In genomic region chr11:66126064-66126463, GRCh38 we compare ENCODE assay signal across 8 cellular contexts. TPM values are rescaled to one million over a fixed set of nuclear protein-coding genes. Genes with fewer than 3 reads are reported as not detected.
DNase-seq lines count a peak whose midpoint lies in the region; ATAC-seq and TF ChIP-seq lines count a peak whose summit lies in the region.

No MANE protein-coding gene starts in this region.

- ATAC-seq in GM21515 (IDR thresholded peaks at IDR 0.05; ENCODE audit: unreplicated experiment): peak; percentile 37
- ATAC-seq in activated T-cell treated with anti-CD3 and anti-CD28 coated beads, Interleukin-2, amount 50 U/mL, for 4 hours: peak; percentile 51 to 66
- peak; percentile 42 to 72 for ATAC-seq in lower lobe of right lung
- ATAC-seq in HG02938 (IDR thresholded peaks at IDR 0.05; ENCODE audit: unreplicated experiment): no peak
- ATAC-seq in GM18520 (IDR thresholded peaks at IDR 0.05; ENCODE audit: unreplicated experiment): no peak

- H3K9me3 ChIP-seq in lower lobe of right lung: no peaks in the 10 kb centered on the region

- H3K27ac ChIP-seq in ACC112 (ENCODE audit: low read depth, low read length): peak overlapping the region; percentile 75; the same call in 1 of the 2 replicates
- peak overlapping the region; percentile 63 for H3K27ac ChIP-seq in lower lobe of right lung

- intact Hi-C loops in lower lobe of right lung (cut with DNase I): no loop called here

- no peak overlapping the region for H2AFZ ChIP-seq in ACC112 (ENCODE audit: low read length, unreplicated experiment)

- no peaks in the 10 kb centered on the region for H3K27me3 Mint-ChIP-seq in activated T-cell treated with anti-CD3 and anti-CD28 coated beads, Interleukin-2, amount 50 U/mL, for 4 hours (ENCODE audit: low read depth)

- no peak for DNase-seq in activated T-cell treated with anti-CD3 and anti-CD28 coated beads, Interleukin-2, amount 50 U/mL, for 4 hours
- no peak for DNase-seq in lower lobe of right lung
- DNase-seq in cerebellar cortex (ENCODE audit: low spot score): no peak
- no peak for DNase-seq in superior temporal gyrus (ENCODE audit: extremely low spot score)

- H3K9me3 Mint-ChIP-seq in activated T-cell treated with anti-CD3 and anti-CD28 coated beads, Interleukin-2, amount 50 U/mL, for 4 hours: no peaks in the 10 kb centered on the region

- H3K4me3 ChIP-seq in ACC112 (ENCODE audit: low read depth, low read length): no peak overlapping the region; the same call in 1 of the 2 replicates
- H3K4me3 ChIP-seq in lower lobe of right lung: no peak overlapping the region

- no peaks in the 10 kb centered on the region for H3K27me3 ChIP-seq in ACC112 (ENCODE audit: insufficient read depth, low read length)
- H3K27me3 ChIP-seq in lower lobe of right lung (ENCODE audit: low read depth): no peaks in the 10 kb centered on the region

- H3K36me3 Mint-ChIP-seq in activated T-cell treated with anti-CD3 and anti-CD28 coated beads, Interleukin-2, amount 50 U/mL, for 4 hours (ENCODE audit: insufficient read depth): peaks cover 2% of the 10 kb centered on the region

- H3K79me2 ChIP-seq in ACC112 (ENCODE audit: control insufficient read depth, insufficient read depth, low read length, unreplicated experiment): peaks cover 65% of the 10 kb centered on the region

- peaks cover 36% of the 10 kb centered on the region for H3K4me1 ChIP-seq in ACC112 (ENCODE audit: control insufficient read depth, insufficient read depth, low read length, unreplicated experiment)
- peaks cover 25% of the 10 kb centered on the region for H3K4me1 ChIP-seq in lower lobe of right lung

- H3K36me3 ChIP-seq in ACC112 (ENCODE audit: insufficient read depth, low read length) (no peaks in the 10 kb centered on the region), lower lobe of right lung (no peaks in the 10 kb centered on the region)

- peak overlapping the region; percentile 63 for H3K4me3 Mint-ChIP-seq in activated T-cell treated with anti-CD3 and anti-CD28 coated beads, Interleukin-2, amount 50 U/mL, for 4 hours

- TF ChIP-seq CTCF in lower lobe of right lung (IDR thresholded peaks at IDR 0.05): no peak

- H3K4me1 Mint-ChIP-seq in activated T-cell treated with anti-CD3 and anti-CD28 coated beads, Interleukin-2, amount 50 U/mL, for 4 hours (ENCODE audit: low read depth): peaks cover 75% of the 10 kb centered on the region

RNA-seq across cellular contexts. Expression of gene PACS1, which starts 56.0 kb away (rescaled TPM):
- total RNA-seq in activated T-cell treated with anti-CD3 and anti-CD28 coated beads, Interleukin-2, amount 50 U/mL, for 4 hours: 10 to 100 TPM; 43.4 to 46.3 (median 44.8) TPM
- 50.8 TPM for total RNA-seq in lower lobe of right lung

Comparison
In these comparisons a context has a peak if more than half of its experiments do, and no peak if none do; other contexts are left out.
1. ATAC-seq: peak in GM21515 (single experiment), activated T-cell treated with anti-CD3 and anti-CD28 coated beads, Interleukin-2, amount 50 U/mL, for 4 hours (2 of 2) and lower lobe of right lung (2 of 2); none in HG02938 (single experiment) and GM18520 (single experiment).